In the genomic region with DNA sequence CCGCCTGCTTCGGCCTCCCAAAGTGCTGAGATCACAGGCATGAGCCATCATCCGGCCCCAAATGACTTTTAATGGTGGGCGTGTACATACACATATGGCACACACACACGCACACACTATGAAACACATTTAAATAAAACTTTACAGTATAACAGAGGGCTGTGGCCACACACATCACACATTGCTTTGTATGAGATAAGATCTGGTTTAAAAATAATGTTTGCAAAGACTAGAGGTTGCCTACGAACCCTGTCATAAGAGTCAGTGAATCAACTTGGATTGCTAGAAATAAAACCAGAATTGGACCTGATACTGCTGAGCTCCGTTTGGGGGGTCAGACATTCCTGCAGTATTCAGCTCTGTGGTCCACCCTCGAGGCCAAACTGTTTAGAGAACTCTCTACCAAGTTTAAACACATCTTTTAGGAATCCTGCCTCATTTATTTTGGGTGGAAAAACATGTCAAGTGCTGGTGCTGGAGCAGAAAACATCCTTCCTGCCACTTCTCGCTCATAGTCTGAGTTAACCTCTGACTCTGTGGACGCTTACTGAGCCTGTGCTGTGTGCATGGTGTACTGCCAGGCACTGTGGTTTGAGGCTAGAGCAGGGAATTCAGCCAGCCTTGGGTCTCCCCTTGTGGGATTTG, we compare ENCODE assay signal across 10 cellular contexts. TPM values are rescaled to one million over a fixed set of nuclear protein-coding genes. Genes with fewer than 3 reads are reported as not detected.
DNase-seq lines count a peak whose midpoint lies in the region; ATAC-seq and TF ChIP-seq lines count a peak whose summit lies in the region.
"Had no signal": no experiment of that assay in that cellular context is flagged by ENCODE, and none has a peak within 500 bp of the region (broad histone marks: within the 10 kb centered on the region; RNA-seq: fewer than 3 reads in every experiment).

No MANE protein-coding gene starts in this region.

- H3K27ac Mint-ChIP-seq in CD8-positive, alpha-beta memory T cell: no peak overlapping the region

- no peak for TF ChIP-seq POLR2A in upper lobe of left lung (IDR thresholded peaks at IDR 0.05)

- H3K9ac ChIP-seq in HUES6 (ENCODE audit: low read length): no peak overlapping the region

- TF ChIP-seq EP300 in upper lobe of left lung (IDR thresholded peaks at IDR 0.05): no peak

- peaks cover 1 to 6% (median 6%) of the 10 kb centered on the region in 3 donors for H3K4me1 Mint-ChIP-seq in CD8-positive, alpha-beta memory T cell

- H3K27me3 ChIP-seq in HUES6 (ENCODE audit: control insufficient read depth, insufficient read depth, low read length) (no peaks in the 10 kb centered on the region), lower lobe of right lung (ENCODE audit: low read depth) (no peaks in the 10 kb centered on the region), upper lobe of left lung (no peaks in the 10 kb centered on the region)
- no peaks in the 10 kb centered on the region for H3K27me3 ChIP-seq in CD8-positive, alpha-beta memory T cell (ENCODE audit: insufficient read depth, low read length, poor library complexity, severe bottlenecking)

- POLR2A ChIA-PET in CD8-positive, alpha-beta memory T cell (lab: Charles Lee): no interaction called here

- H3K4me3 ChIP-seq in HUES6 (ENCODE audit: low read depth, low read length): no peak overlapping the region
- H3K4me3 ChIP-seq in lower lobe of right lung: no peak overlapping the region
- H3K4me3 ChIP-seq in upper lobe of left lung: no peak overlapping the region
- no peak overlapping the region for H3K4me3 ChIP-seq in CD8-positive, alpha-beta memory T cell (ENCODE audit: low read length)

- ATAC-seq in lower lobe of right lung: peak in 1 of 2 donors; percentile 39
- ATAC-seq in upper lobe of left lung (ENCODE audit: low FRiP score in 2 of 2): peak; percentile 34 to 69

- H3K9me3 ChIP-seq in HUES6 (ENCODE audit: control insufficient read depth, insufficient read depth, low read depth, low read length): no peaks in the 10 kb centered on the region
- no peaks in the 10 kb centered on the region for H3K9me3 ChIP-seq in lower lobe of right lung
- no peaks in the 10 kb centered on the region for H3K9me3 ChIP-seq in upper lobe of left lung
- no peaks in the 10 kb centered on the region for H3K9me3 ChIP-seq in CD8-positive, alpha-beta memory T cell (ENCODE audit: low read length)

- H3K36me3 ChIP-seq in HUES6 (ENCODE audit: control insufficient read depth, insufficient read depth, low read length): no peaks in the 10 kb centered on the region
- H3K36me3 ChIP-seq in lower lobe of right lung: no peaks in the 10 kb centered on the region
- H3K36me3 ChIP-seq in upper lobe of left lung: no peaks in the 10 kb centered on the region
- H3K36me3 ChIP-seq in CD8-positive, alpha-beta memory T cell (ENCODE audit: insufficient read depth, low read length): no peaks in the 10 kb centered on the region

- WGBS in upper lobe of left lung, 2 donors: 41 to 51% methylated on average over 10 of the region's 10 CpGs

- H3K36me3 Mint-ChIP-seq in CD8-positive, alpha-beta memory T cell: no peaks in the 10 kb centered on the region

- H3K27me3 Mint-ChIP-seq in CD8-positive, alpha-beta memory T cell: peaks cover 20 to 41% of the 10 kb centered on the region in 2 donors

- H3K4me3 Mint-ChIP-seq in CD8-positive, alpha-beta memory T cell: no peak overlapping the region

- H3K27ac ChIP-seq in HUES6 (ENCODE audit: low read depth, low read length): peak overlapping the region; percentile 79; the same call in 1 of the 2 replicates
- peak overlapping the region; percentile 69 for H3K27ac ChIP-seq in lower lobe of right lung
- peak overlapping the region; percentile 66 to 86 (median 76) for H3K27ac ChIP-seq in upper lobe of left lung
- H3K27ac ChIP-seq in CD8-positive, alpha-beta memory T cell (ENCODE audit: low read depth, low read length): no peak overlapping the region

- CTCF ChIA-PET in CD8-positive, alpha-beta memory T cell (lab: Charles Lee): no interaction called here

- no peaks in the 10 kb centered on the region for H3K9me3 Mint-ChIP-seq in CD8-positive, alpha-beta memory T cell

- TF ChIP-seq CTCF in lower lobe of right lung (IDR thresholded peaks at IDR 0.05) (no peak), upper lobe of left lung (IDR thresholded peaks at IDR 0.05) (no peak)

- peak; percentile 45 for DNase-seq in dermis blood vessel endothelial cell
- peak; percentile 15 for DNase-seq in lower lobe of right lung
- no peak for DNase-seq in upper lobe of left lung
- no peak for DNase-seq in NOMO-1 treated with DMSO at 0.1 percent for 48 hours (lab: John Stamatoyannopoulos, UW; ENCODE audit: unreplicated experiment)
- DNase-seq in NCI-H774 (lab: John Stamatoyannopoulos, UW): no peak
- no peak for DNase-seq in CD8-positive, alpha-beta memory T cell
- DNase-seq: activated CD4-positive, alpha-beta T cell treated with anti-CD3 and anti-CD28 coated beads for 4 hours; DMS 273 treated with DMSO at 0.1 percent for 48 hours; NCI-H510A treated with DMSO at 0.1 percent for 48 hours had no signal

- H3K4me1 ChIP-seq in HUES6 (ENCODE audit: control insufficient read depth, insufficient read depth, low read length) (peaks cover 36% of the 10 kb centered on the region), lower lobe of right lung (peaks cover 59% of the 10 kb centered on the region), upper lobe of left lung (peaks cover 42 to 49% (median 49%) of the 10 kb centered on the region in 4 donors)
- H3K4me1 ChIP-seq in CD8-positive, alpha-beta memory T cell (ENCODE audit: insufficient read depth, low read length): no peaks in the 10 kb centered on the region

- intact Hi-C loops in lower lobe of right lung (cut with DNase I): no loop called here

RNA-seq across cellular contexts. Expression of a gene that starts 47.8 kb away (rescaled TPM):
- total RNA-seq in dermis blood vessel endothelial cell: 45.8 and 47.1 TPM in 2 replicates
- 34.5 TPM for total RNA-seq in lower lobe of right lung
- total RNA-seq in upper lobe of left lung: 10 to 100 TPM; 22.2 to 55.5 (median 36.4) TPM
- total RNA-seq in CD8-positive, alpha-beta memory T cell: 1 to 10 TPM; 1.3 to 1.7 TPM
- not detected for polyA plus RNA-seq in CD8-positive, alpha-beta memory T cell

Comparison
In these comparisons a context has a peak if more than half of its experiments do, and no peak if none do; other contexts are left out.
1. DNase-seq: peak in dermis blood vessel endothelial cell (single experiment) and lower lobe of right lung (single experiment); none in upper lobe of left lung (0 of 2), NOMO-1 treated with DMSO at 0.1 percent for 48 hours (single experiment), NCI-H774 (single experiment) and CD8-positive, alpha-beta memory T cell (0 of 5).
2. RNA of a gene that starts 47.8 kb away (total RNA-seq): 45.8 to 47.1 TPM in dermis blood vessel endothelial cell, 22.2 to 55.5 TPM in upper lobe of left lung and 34.5 TPM in lower lobe of right lung (single experiment); 1.3 to 1.7 TPM in CD8-positive, alpha-beta memory T cell; every median in the first group is over 4 times any median in the second.